ENCODE assay signal across 1 cellular context in genomic region chr5:181114844-181115778, GRCh38.
TF ChIP-seq lines count a peak whose summit lies in the region.

No MANE protein-coding gene starts in this region.

TF ChIP-seq in HepG2, 621 proteins besides CTCF, POLR2A, EP300 and RAD21:
- TF ChIP-seq PPARG (CRISPR knock-in tag; conservative IDR thresholded peaks at IDR 0.05), result no peak
- TF ChIP-seq ZFX (CRISPR knock-in tag; IDR thresholded peaks at IDR 0.05; ENCODE audit: low read depth), result no peak
- no peak for TF ChIP-seq ZNF235 (CRISPR knock-in tag; IDR thresholded peaks at IDR 0.05; ENCODE audit: borderline replicate concordance)
